In the genomic region with DNA sequence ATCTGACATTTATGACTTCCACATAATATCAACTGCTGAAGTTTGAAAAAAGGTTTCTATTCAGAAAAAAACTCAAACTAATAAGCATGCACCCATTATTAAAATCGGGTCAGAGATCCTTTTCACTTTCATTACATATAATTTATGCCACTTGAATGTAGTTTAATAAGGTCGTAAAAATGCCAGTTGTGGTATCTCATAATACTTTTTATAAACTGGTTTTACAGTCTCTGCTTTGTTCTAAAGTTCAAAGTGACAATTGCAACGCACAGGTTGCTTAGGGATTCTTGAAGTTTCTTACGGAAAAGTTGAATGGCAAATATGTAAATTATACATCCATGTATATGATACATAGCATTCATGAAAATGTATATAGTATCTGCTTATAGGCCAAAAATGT, we compare ENCODE assay signal across 1 cellular context.
TF ChIP-seq lines count a peak whose summit lies in the region.

No MANE protein-coding gene starts in this region.

TF ChIP-seq in HEK293, 187 proteins besides CTCF, POLR2A, EP300 and RAD21 (continued from another document):
- TF ChIP-seq ZNF416 (tag by site-specific recombination; IDR thresholded peaks at IDR 0.05) (no peak), ZNF221 (tag by site-specific recombination; IDR thresholded peaks at IDR 0.05; ENCODE audit: borderline replicate concordance) (no peak), ZBTB48 (tag by site-specific recombination; IDR thresholded peaks at IDR 0.05) (no peak), ZNF391 (tag by site-specific recombination; IDR thresholded peaks at IDR 0.05; ENCODE audit: borderline replicate concordance, low read depth) (no peak)
